Comparison of ENCODE assay signal across 12 cellular contexts in genomic region chr4:76690906-76691275, GRCh38.
DNase-seq lines count a peak whose midpoint lies in the region; ATAC-seq, FAIRE-seq and TF ChIP-seq lines count a peak whose summit lies in the region.
"Had no signal": no experiment of that assay in that cellular context is flagged by ENCODE, and none has a peak within 500 bp of the region (broad histone marks: within the 10 kb centered on the region; RNA-seq: fewer than 3 reads in every experiment).

No MANE protein-coding gene starts in this region.

- H3K27ac ChIP-seq in A673 (ENCODE audit: low read depth, low read length, poor library complexity, severe bottlenecking) (no peak overlapping the region), ascending aorta (peak overlapping the region; percentile 89 to 98)

- peaks cover 4% of the 10 kb centered on the region for H3K27me3 ChIP-seq in A673 (replicated peaks; ENCODE audit: insufficient read depth, low read depth, low read length, poor library complexity)
- no peaks in the 10 kb centered on the region for H3K27me3 ChIP-seq in ascending aorta

- peak overlapping the region; percentile 57 for H3K4me3 ChIP-seq in A673 (ENCODE audit: low read depth, low read length, poor library complexity, severe bottlenecking)
- peak overlapping the region; percentile 75 for H3K4me3 ChIP-seq in HFF-Myc (replicated peaks; ENCODE audit: low read depth, low read length)
- H3K4me3 ChIP-seq in ascending aorta = peak overlapping the region; percentile 64 to 97

- H3K9me3 ChIP-seq in A673 (ENCODE audit: low read depth, low read length, poor library complexity, severe bottlenecking) (no peaks in the 10 kb centered on the region), ascending aorta (no peaks in the 10 kb centered on the region)

- DNase-seq in A673 (ENCODE audit: low spot score) (no peak), HFF-Myc (ENCODE audit: extremely low read depth, low read depth) (no peak), ascending aorta (ENCODE audit: low spot score in 2 of 2) (no peak), left colon (peak in 1 of 2 donors; percentile 44), GM19239 (ENCODE audit: insufficient read length, low spot score) (no peak), hippocampal formation (lab: John Stamatoyannopoulos, UW) (no peak)
- DNase-seq: activated naive CD8-positive, alpha-beta T cell treated with anti-CD3 and anti-CD28 coated beads, Interleukin-2, amount 10 ng/mL, durations not matched to agents 7 days and 5 days; stimulated activated CD4-positive, alpha-beta T cell treated with anti-CD3 and anti-CD28 coated beads, Interleukin-15, amount 100 ng/mL, for 24 hours; stimulated activated naive CD4-positive, alpha-beta T cell had no signal

- CTCF ChIA-PET in A673 (lab: Charles Lee) = no interaction called here

- H3K36me3 ChIP-seq in A673 (ENCODE audit: insufficient read depth, low read length, poor library complexity, severe bottlenecking) (no peaks in the 10 kb centered on the region), ascending aorta (no peaks in the 10 kb centered on the region)

- TF ChIP-seq CTCF in A673 (conservative IDR thresholded peaks at IDR 0.05; ENCODE audit: low read depth, low read length) (no peak), HFF-Myc (IDR thresholded peaks at IDR 0.05; ENCODE audit: low read depth, low read length, missing control alignments) (no peak), ascending aorta (IDR thresholded peaks at IDR 0.05) (no peak)

- intact Hi-C loops in A673 (cut with micrococcal nuclease; ENCODE audit: unreplicated experiment) = no loop called here
- intact Hi-C loops in ascending aorta (cut with DNase I) = loop anchor here (5.0 kb wide), 2 partner anchors 61 to 79 kb away; no protein-coding TSS in a partner anchor
- intact Hi-C loops in left colon (cut with DNase I, micrococcal nuclease) = no loop called here

- TSS peak; percentile 60 for BruUV-seq in A673 (replicated peaks; lab: Mats Ljungman, UMichigan)

- POLR2A ChIA-PET in A673 (lab: Charles Lee; ENCODE audit: low non-redundant PET) = no interaction called here

- FAIRE-seq in GM19239 (lab: Jason Lieb, UNC) = no peak

- ATAC-seq in left colon (peak; percentile 61), HG03571 (IDR thresholded peaks at IDR 0.05; ENCODE audit: unreplicated experiment) (no peak), esophagus mucosa (no peak)
- ATAC-seq: Right ventricle myocardium inferior had no signal

- H3K4me1 ChIP-seq in A673 (ENCODE audit: insufficient read depth, low read length, poor library complexity, severe bottlenecking) (no peaks in the 10 kb centered on the region), ascending aorta (peaks cover 0 to 35% of the 10 kb centered on the region in 2 donors)
